Comparison of ENCODE assay signal across 14 cellular contexts in the genomic region with DNA sequence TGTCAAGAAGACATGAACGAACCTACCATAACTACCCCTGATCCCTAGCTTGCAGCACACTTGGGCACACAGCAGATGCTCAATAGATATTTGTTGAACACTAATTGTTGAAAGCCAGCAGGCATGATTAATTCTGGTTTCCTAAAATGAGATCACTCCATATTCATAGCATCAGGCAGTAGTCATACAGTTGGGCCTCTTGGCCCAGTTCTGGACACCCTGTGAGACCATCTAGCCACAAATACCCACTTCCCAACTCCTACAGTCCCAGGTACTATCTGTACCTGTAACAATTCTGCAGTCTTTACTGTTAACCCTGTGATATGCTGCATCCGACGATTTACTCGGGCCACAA. TPM values are rescaled to one million over a fixed set of nuclear protein-coding genes. Genes with fewer than 3 reads are reported as not detected.
A peak's percentile ranks its signal among the peaks of the same experiment; 100 is the strongest.
DNase-seq lines count a peak whose midpoint lies in the region; ATAC-seq and FAIRE-seq lines count a peak whose summit lies in the region.
"Had no signal": no experiment of that assay in that cellular context is flagged by ENCODE, and none has a peak within 500 bp of the region (broad histone marks: within the 10 kb centered on the region; RNA-seq: fewer than 3 reads in every experiment).

No MANE protein-coding gene starts in this region.

- no peak overlapping the region for H3K4me3 ChIP-seq in GM23248

- H3K27me3 ChIP-seq in GM23248 (replicated peaks; ENCODE audit: insufficient read depth), result no peaks in the 10 kb centered on the region

- WGBS in GM23248 (ENCODE audit: low coverage in 1 of 2, low lambda C conversion rate in 2 of 2, missing lambda C conversion rate in 2 of 2), 2 experiments, result 79 to 84% methylated on average over 4 of the region's 4 CpGs

- in situ Hi-C loops in GM23248 (cut with MboI), result no loop called here

- H3K4me2 ChIP-seq in GM23248 (ENCODE audit: unreplicated experiment), result peak overlapping the region; percentile 8

- DNase-seq in AG20443 (ENCODE audit: low spot score) (peak; percentile 70), GM23248 (peak; percentile 86), amniotic epithelial cell (ENCODE audit: low read depth) (peak; percentile 41), kidney tubule cell (ENCODE audit: low spot score) (peak; percentile 55), LoVo (ENCODE audit: low spot score) (no peak), SHP77 treated with DMSO at 0.1 percent for 48 hours (lab: John Stamatoyannopoulos, UW) (no peak), RCC 7860 (ENCODE audit: low spot score) (no peak)
- DNase-seq: activated CD4-positive, alpha-beta memory T cell treated with anti-CD3 and anti-CD28 coated beads, Interleukin-2, amount 10 ng/mL, durations not matched to agents 7 days and 5 days; aorta; hypothalamus; NCI-H146; OCI-M1 had no signal

- no peak for ATAC-seq in HG03342 (IDR thresholded peaks at IDR 0.05; ENCODE audit: unreplicated experiment)
- ATAC-seq: esophagus mucosa had no signal

- H3F3A ChIP-seq in GM23248 (ENCODE audit: insufficient read depth), result peaks cover 24% of the 10 kb centered on the region

- H2AFZ ChIP-seq in GM23248, result no peak overlapping the region

- H3K9ac ChIP-seq in GM23248, result 0 out of 2 replicates have a peak overlapping the region, but pooled peaks have one; percentile 3

- peaks cover 56% of the 10 kb centered on the region for H3K36me3 ChIP-seq in GM23248 (ENCODE audit: low read depth)

- no peak for FAIRE-seq in RCC 7860 (lab: Jason Lieb, UNC)

- no peaks in the 10 kb centered on the region for H4K20me1 ChIP-seq in GM23248 (ENCODE audit: insufficient read depth)

- H3K27ac ChIP-seq in GM23248, result peak overlapping the region; percentile 63

- no peaks in the 10 kb centered on the region for H3K9me3 ChIP-seq in GM23248 (ENCODE audit: low read depth)

- peaks cover 14% of the 10 kb centered on the region for H3K4me1 ChIP-seq in GM23248 (ENCODE audit: insufficient read depth)

- peaks cover 26% of the 10 kb centered on the region for H3K79me2 ChIP-seq in GM23248 (ENCODE audit: insufficient read depth)

- no peaks in the 10 kb centered on the region for H3K9me2 ChIP-seq in GM23248 (ENCODE audit: insufficient read depth)

RNA-seq across cellular contexts. Expression of a gene that starts 24.2 kb away (rescaled TPM):
- 337 and 352 TPM in 2 replicates for total RNA-seq in GM23248 (2014; rRNA removed; shearing (Covaris generic))
- 353 and 374 TPM in 2 replicates for polyA plus RNA-seq in GM23248 (2016; fragmentation: Nextera tagmentation; extraction: Ambion mirVana)

RNA-seq across cellular contexts. Expression of a gene that starts 54.1 kb away (rescaled TPM):
- total RNA-seq in GM23248 (2014; rRNA removed; shearing (Covaris generic)), result 84.4 and 107 TPM in 2 replicates
- 153 and 156 TPM in 2 replicates for polyA plus RNA-seq in GM23248 (2016; fragmentation: Nextera tagmentation; extraction: Ambion mirVana)
- total RNA-seq: activated CD4-positive, alpha-beta memory T cell treated with anti-CD3 and anti-CD28 coated beads, Interleukin-2, amount 10 ng/mL, durations not matched to agents 7 days and 5 days had no signal

Comparison
In these comparisons a context has a peak if more than half of its experiments do, and no peak if none do; other contexts are left out.
1. DNase-seq: peak in AG20443 (single experiment), GM23248 (single experiment), amniotic epithelial cell (single experiment) and kidney tubule cell (single experiment); none in LoVo (single experiment), SHP77 treated with DMSO at 0.1 percent for 48 hours (single experiment) and RCC 7860 (single experiment).